9 cellular contexts compared by ENCODE assay signal in genomic region chr19:801030-801860, GRCh38. TPM values are rescaled to one million over a fixed set of nuclear protein-coding genes. Genes with fewer than 3 reads are reported as not detected.
DNase-seq lines count a peak whose midpoint lies in the region; ATAC-seq and TF ChIP-seq lines count a peak whose summit lies in the region.
"Had no signal": no experiment of that assay in that cellular context is flagged by ENCODE, and none has a peak within 500 bp of the region (broad histone marks: within the 10 kb centered on the region; RNA-seq: fewer than 3 reads in every experiment).

No MANE protein-coding gene starts in this region.

- H3K27me3 Mint-ChIP-seq in T-cell (no peaks in the 10 kb centered on the region), progenitor cell of endocrine pancreas (no peaks in the 10 kb centered on the region)

- TF ChIP-seq CTCF in fibroblast of pulmonary artery (IDR thresholded peaks at IDR 0.05; ENCODE audit: low read length, missing control alignments) (no peak), progenitor cell of endocrine pancreas (IDR thresholded peaks at IDR 0.05; ENCODE audit: unreplicated experiment) (no peak)

- peak overlapping the region; percentile 92 for H3K4me3 ChIP-seq in fibroblast of pulmonary artery (replicated peaks; ENCODE audit: low read depth, low read length)

- H3K4me3 Mint-ChIP-seq in T-cell, result peak overlapping the region; percentile 63 to 94 (median 69)
- H3K4me3 Mint-ChIP-seq in progenitor cell of endocrine pancreas (ENCODE audit: low read depth), result no peak overlapping the region

- POLR2A ChIA-PET in T-cell (lab: Charles Lee), result no interaction called here

- DNase-seq in GM03348 (ENCODE audit: low spot score) (peak; percentile 71), T-cell (peak in 3 of 34 experiments; percentile 12 to 27 (median 24)), fibroblast of pulmonary artery (ENCODE audit: low read depth) (peak; percentile 66), progenitor cell of endocrine pancreas (ENCODE audit: low spot score, unreplicated experiment) (no peak)
- DNase-seq in effector CD8-positive, alpha-beta T cell (lab: John Stamatoyannopoulos, UW), result no peak

- ATAC-seq in T-cell (replicated peaks in 1 of 4) (no peak), HG03039 (IDR thresholded peaks at IDR 0.05; ENCODE audit: unreplicated experiment) (no peak), HG02642 (IDR thresholded peaks at IDR 0.05; ENCODE audit: poor library complexity, unreplicated experiment) (no peak), GM18870 (IDR thresholded peaks at IDR 0.05; ENCODE audit: unreplicated experiment) (no peak)

- CTCF ChIA-PET in T-cell (lab: Charles Lee), result no interaction called here

- H3K9me3 Mint-ChIP-seq in T-cell (no peaks in the 10 kb centered on the region), progenitor cell of endocrine pancreas (ENCODE audit: low read depth) (no peaks in the 10 kb centered on the region)

- peaks cover 42 to 60% (median 52%) of the 10 kb centered on the region in 3 donors for H3K4me1 Mint-ChIP-seq in T-cell
- H3K4me1 Mint-ChIP-seq in progenitor cell of endocrine pancreas (ENCODE audit: low read depth), result peaks cover 34% of the 10 kb centered on the region

- H3K36me3 Mint-ChIP-seq in T-cell, result peaks cover 15% of the 10 kb centered on the region
- H3K36me3 Mint-ChIP-seq in progenitor cell of endocrine pancreas (ENCODE audit: insufficient read depth), result peaks cover 15% of the 10 kb centered on the region

- peak overlapping the region; percentile 82 to 83 for H3K27ac Mint-ChIP-seq in T-cell
- H3K27ac Mint-ChIP-seq in progenitor cell of endocrine pancreas, result peak overlapping the region; percentile 10

RNA-seq across cellular contexts. Expression of gene PTBP1, which starts 4.0 kb away (rescaled TPM):
- 100 to 1,000 TPM; 307 to 343 (median 316) TPM for total RNA-seq in T-cell
- 497 and 500 TPM in 2 replicates for total RNA-seq in progenitor cell of endocrine pancreas

RNA-seq across cellular contexts. Expression of gene PLPPR3, which starts 20.5 kb away (rescaled TPM):
- total RNA-seq in T-cell, result under 1 TPM in 3 of 5 donors, not detected in 2; 0.22 to 0.36 (median 0.26) TPM
- 128 and 129 TPM in 2 replicates for total RNA-seq in progenitor cell of endocrine pancreas

RNA-seq across cellular contexts. Expression of gene AZU1, which starts 26.4 kb away (rescaled TPM):
- 1 to 10 TPM in 2 of 5 donors, under 1 TPM in 3; 0.20 to 1.2 (median 0.38) TPM for total RNA-seq in T-cell
- total RNA-seq in progenitor cell of endocrine pancreas, result 4.8 and 5.1 TPM in 2 replicates
- total RNA-seq: M059J had no signal

RNA-seq across cellular contexts. Expression of gene PRTN3, which starts 39.6 kb away (rescaled TPM):
- total RNA-seq in T-cell (under 1 TPM in 1 of 5 donors, not detected in 4; 0.50 TPM), progenitor cell of endocrine pancreas (not detected in 2 replicates)
- total RNA-seq: M059J had no signal

RNA-seq across cellular contexts. Expression of gene MISP, which starts 50.3 kb away (rescaled TPM):
- total RNA-seq in T-cell (under 1 TPM in 3 of 5 donors, not detected in 2; 0.10 to 0.16 (median 0.15) TPM), progenitor cell of endocrine pancreas (1.1 and 2.5 TPM in 2 replicates)

Comparison
In these comparisons a context has a peak if more than half of its experiments do, and no peak if none do; other contexts are left out.
1. DNase-seq: peak in GM03348 (single experiment) and fibroblast of pulmonary artery (single experiment); none in progenitor cell of endocrine pancreas (single experiment) and effector CD8-positive, alpha-beta T cell (single experiment).
2. RNA of gene PLPPR3, which starts 20.5 kb away (total RNA-seq): 128 to 129 TPM in progenitor cell of endocrine pancreas; 0.22 to 0.36 TPM in T-cell; every median in the first group is over 10 times any median in the second.